ENCODE assay signal across 14 cellular contexts in genomic region chr2:219406861-219407230, GRCh38. TPM values are rescaled to one million over a fixed set of nuclear protein-coding genes. Genes with fewer than 3 reads are reported as not detected.
DNase-seq lines count a peak whose midpoint lies in the region; ATAC-seq and TF ChIP-seq lines count a peak whose summit lies in the region.
"Had no signal": no experiment of that assay in that cellular context is flagged by ENCODE, and none has a peak within 500 bp of the region (broad histone marks: within the 10 kb centered on the region; RNA-seq: fewer than 3 reads in every experiment).

No MANE protein-coding gene starts in this region.

- H3K27me3 Mint-ChIP-seq in type B pancreatic cell = peaks cover 17% of the 10 kb centered on the region
- H3K27me3 Mint-ChIP-seq in stimulated activated naive CD8-positive, alpha-beta T cell treated with anti-CD3 and anti-CD28 coated beads, Interleukin-15, amount 100 ng/mL, for 72 hours = peaks cover 29% of the 10 kb centered on the region

- TF ChIP-seq CTCF in type B pancreatic cell (conservative IDR thresholded peaks at IDR 0.05) = no peak

- no peak for ATAC-seq in stimulated activated naive CD8-positive, alpha-beta T cell treated with anti-CD3 and anti-CD28 coated beads, Interleukin-15, amount 100 ng/mL, for 72 hours
- ATAC-seq: body of pancreas had no signal

- peak overlapping the region; percentile 22 for H3K27ac ChIP-seq in layer of hippocampus (ENCODE audit: low read depth, low read length)
- H3K27ac ChIP-seq: body of pancreas, RWPE1 had no signal

- peak overlapping the region; percentile 2 for H3K27ac Mint-ChIP-seq in type B pancreatic cell
- H3K27ac Mint-ChIP-seq in stimulated activated naive CD8-positive, alpha-beta T cell treated with anti-CD3 and anti-CD28 coated beads, Interleukin-15, amount 100 ng/mL, for 72 hours = peak overlapping the region in 1 of 2 donors; percentile 66

- DNase-seq in HT1080 (ENCODE audit: low read depth) (peak; percentile 91), dedifferentiated amniotic fluid mesenchymal stem cell (ENCODE audit: extremely low spot score) (peak; percentile 93), type B pancreatic cell (ENCODE audit: extremely low spot score, unreplicated experiment) (no peak), pons (ENCODE audit: low spot score) (no peak), amygdala (lab: John Stamatoyannopoulos, UW) (no peak), NCI-H524 (lab: John Stamatoyannopoulos, UW) (no peak)
- DNase-seq in stimulated activated naive CD8-positive, alpha-beta T cell treated with anti-CD3 and anti-CD28 coated beads, Interleukin-15, amount 100 ng/mL, for 72 hours = no peak
- DNase-seq: activated CD4-positive, alpha-beta T cell treated with anti-CD3 and anti-CD28 coated beads, Interleukin-2, amount 50 U/mL, for 48 hours; body of pancreas; NCI-H1048; small intestine; stimulated activated naive CD4-positive, alpha-beta T cell had no signal

- H3K4me1 Mint-ChIP-seq in type B pancreatic cell (ENCODE audit: unreplicated experiment) = peaks cover 35% of the 10 kb centered on the region
- no peaks in the 10 kb centered on the region for H3K4me1 Mint-ChIP-seq in stimulated activated naive CD8-positive, alpha-beta T cell treated with anti-CD3 and anti-CD28 coated beads, Interleukin-15, amount 100 ng/mL, for 72 hours

- no peaks in the 10 kb centered on the region for H3K36me3 Mint-ChIP-seq in type B pancreatic cell

- no peaks in the 10 kb centered on the region for H3K9me3 Mint-ChIP-seq in type B pancreatic cell
- H3K9me3 Mint-ChIP-seq in stimulated activated naive CD8-positive, alpha-beta T cell treated with anti-CD3 and anti-CD28 coated beads, Interleukin-15, amount 100 ng/mL, for 72 hours = no peaks in the 10 kb centered on the region

- H3K27me3 ChIP-seq in layer of hippocampus (ENCODE audit: control insufficient read depth, insufficient read depth, low read length) = peaks cover 5% of the 10 kb centered on the region
- H3K27me3 ChIP-seq: body of pancreas had no signal

- H3K4me3 Mint-ChIP-seq in type B pancreatic cell = no peak overlapping the region
- H3K4me3 Mint-ChIP-seq in stimulated activated naive CD8-positive, alpha-beta T cell treated with anti-CD3 and anti-CD28 coated beads, Interleukin-15, amount 100 ng/mL, for 72 hours = no peak overlapping the region

RNA-seq across cellular contexts. Expression of gene DES, which starts 11.3 kb away (rescaled TPM):
- not detected in 2 replicates for total RNA-seq in HT1080 (2014; rRNA removed; shearing (Covaris generic))
- polyA plus RNA-seq in HT1080 (2015; cell fraction: cytosol; rRNA removed) = 0.03 and 0.47 TPM in 2 replicates
- polyA plus RNA-seq in HT1080 (2015; cell fraction: nucleus; rRNA removed) = 0.10 TPM in 1 of 2 replicates, not detected in the other
- 1.4 and 9.3 TPM in 2 replicates for total RNA-seq in type B pancreatic cell (ENCODE audit: low replicate concordance)

RNA-seq across cellular contexts. Expression of gene DNPEP, which starts 19.1 kb away (rescaled TPM):
- 77.0 and 94.9 TPM in 2 replicates for total RNA-seq in HT1080 (2014; rRNA removed; shearing (Covaris generic))
- 47.9 and 51.9 TPM in 2 replicates for polyA plus RNA-seq in HT1080 (2015; cell fraction: cytosol; rRNA removed)
- 68.4 and 78.0 TPM in 2 replicates for polyA plus RNA-seq in HT1080 (2015; cell fraction: nucleus; rRNA removed)
- 54.1 and 56.1 TPM in 2 replicates for total RNA-seq in type B pancreatic cell (ENCODE audit: low replicate concordance)

RNA-seq across cellular contexts. Expression of gene SPEG, which starts 27.8 kb away (rescaled TPM):
- 20.6 and 23.0 TPM in 2 replicates for total RNA-seq in HT1080 (2014; rRNA removed; shearing (Covaris generic))
- polyA plus RNA-seq in HT1080 (2015; cell fraction: cytosol; rRNA removed) = 11.0 and 12.6 TPM in 2 replicates
- 98.0 and 108 TPM in 2 replicates for polyA plus RNA-seq in HT1080 (2015; cell fraction: nucleus; rRNA removed)
- total RNA-seq in type B pancreatic cell (ENCODE audit: low replicate concordance) = 11.5 and 49.4 TPM in 2 replicates

Comparison
In these comparisons a context has a peak if more than half of its experiments do, and no peak if none do; other contexts are left out.
1. DNase-seq: peak in HT1080 (single experiment) and dedifferentiated amniotic fluid mesenchymal stem cell (single experiment); none in type B pancreatic cell (single experiment), pons (single experiment), amygdala (0 of 56), stimulated activated naive CD8-positive, alpha-beta T cell treated with anti-CD3 and anti-CD28 coated beads, Interleukin-15, amount 100 ng/mL, for 72 hours (0 of 2) and NCI-H524 (0 of 2).